ENCODE assay signal across 13 cellular contexts in the genomic region with DNA sequence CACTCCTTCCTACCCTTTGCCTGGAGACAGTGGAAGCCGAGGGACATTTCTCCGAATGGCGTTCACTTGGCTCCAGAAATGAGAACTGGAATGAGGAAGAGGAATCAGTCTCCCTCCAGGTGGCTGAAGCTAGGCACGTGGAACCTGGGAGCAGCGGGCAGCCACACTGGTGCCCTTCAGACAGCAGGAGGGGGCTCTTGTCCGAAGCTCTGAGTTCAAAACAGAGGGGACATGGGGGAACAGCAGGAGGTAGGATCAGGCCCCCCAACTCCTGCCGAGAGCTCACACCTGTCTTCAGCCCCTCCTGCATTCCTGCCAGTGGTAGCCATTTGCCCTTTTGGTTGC. TPM values are rescaled to one million over a fixed set of nuclear protein-coding genes. Genes with fewer than 3 reads are reported as not detected.
DNase-seq lines count a peak whose midpoint lies in the region; ATAC-seq, FAIRE-seq and TF ChIP-seq lines count a peak whose summit lies in the region.
"Had no signal": no experiment of that assay in that cellular context is flagged by ENCODE, and none has a peak within 500 bp of the region (broad histone marks: within the 10 kb centered on the region; RNA-seq: fewer than 3 reads in every experiment).

No MANE protein-coding gene starts in this region.

- H3K36me3 ChIP-seq in CD4-positive, CD25-positive, alpha-beta regulatory T cell (ENCODE audit: control insufficient read depth, insufficient read depth, low read length): no peaks in the 10 kb centered on the region
- H3K36me3 ChIP-seq in HUES48 (ENCODE audit: control insufficient read depth, insufficient read depth, low read length) (no peaks in the 10 kb centered on the region), mammary epithelial cell (ENCODE audit: insufficient read depth, low read length) (no peaks in the 10 kb centered on the region)
- H3K36me3 ChIP-seq: esophagus squamous epithelium had no signal

- no peak for FAIRE-seq in GM12892 (lab: Jason Lieb, UNC)

- H3K4me1 ChIP-seq in CD4-positive, CD25-positive, alpha-beta regulatory T cell (ENCODE audit: control insufficient read depth, insufficient read depth, low read length, poor library complexity, severe bottlenecking): peaks cover 27% of the 10 kb centered on the region
- H3K4me1 ChIP-seq in HUES48 (ENCODE audit: control insufficient read depth, insufficient read depth, low read length) (peaks cover 42% of the 10 kb centered on the region), mammary epithelial cell (ENCODE audit: insufficient read depth, low read length) (peaks cover 4% of the 10 kb centered on the region)

- H3K9me3 ChIP-seq in CD4-positive, CD25-positive, alpha-beta regulatory T cell (ENCODE audit: control insufficient read depth in 2 of 2, low read length in 2 of 2): no peaks in the 10 kb centered on the region
- no peaks in the 10 kb centered on the region for H3K9me3 ChIP-seq in HUES48 (ENCODE audit: control insufficient read depth, insufficient read depth, low read length)
- H3K9me3 ChIP-seq in mammary epithelial cell (replicated peaks; ENCODE audit: insufficient read depth, low read length): no peaks in the 10 kb centered on the region
- H3K9me3 ChIP-seq: esophagus squamous epithelium had no signal

- H3K79me2 ChIP-seq in mammary epithelial cell (ENCODE audit: insufficient read depth, low read length): no peaks in the 10 kb centered on the region

- H3K4me1 Mint-ChIP-seq in CD4-positive, CD25-positive, alpha-beta regulatory T cell: peaks cover 0 to 49% (median 24%) of the 10 kb centered on the region in 4 donors
- H3K4me1 Mint-ChIP-seq in naive thymus-derived CD8-positive, alpha-beta T cell: peaks cover 12 to 44% (median 37%) of the 10 kb centered on the region in 4 donors

- no peaks in the 10 kb centered on the region for H3K36me3 Mint-ChIP-seq in CD4-positive, CD25-positive, alpha-beta regulatory T cell
- no peaks in the 10 kb centered on the region for H3K36me3 Mint-ChIP-seq in naive thymus-derived CD8-positive, alpha-beta T cell

- ATAC-seq in CD4-positive, CD25-positive, alpha-beta regulatory T cell (ENCODE audit: low read depth in 2 of 2): no peak
- no peak for ATAC-seq in naive thymus-derived CD8-positive, alpha-beta T cell

- POLR2A ChIA-PET in naive thymus-derived CD8-positive, alpha-beta T cell (lab: Charles Lee): interaction anchor here (0.9 to 1.6 kb wide), 2 partner anchors 9 to 11 kb away, joined by 3 to 4 read pairs; no protein-coding TSS in a partner anchor

- intact Hi-C loops in mammary epithelial cell (cut with micrococcal nuclease): loop anchor here (5.0 kb wide), 1 partner anchor 149 kb away; no protein-coding TSS in a partner anchor

- no peak for DNase-seq in CD4-positive, CD25-positive, alpha-beta regulatory T cell
- no peak for DNase-seq in mammary epithelial cell
- no peak for DNase-seq in naive thymus-derived CD8-positive, alpha-beta T cell
- DNase-seq in central memory CD4-positive, alpha-beta T cell: no peak
- no peak for DNase-seq in hepatic stellate cell (ENCODE audit: low spot score)
- DNase-seq in 8988T: no peak
- DNase-seq in GM12892 (ENCODE audit: insufficient read length): no peak
- DNase-seq: activated effector memory CD4-positive, alpha-beta T cell treated with Interleukin-2 at 50 U/mL for 16 hours; esophagus squamous epithelium; midbrain; NCI-H2107 had no signal

- H3K4me3 Mint-ChIP-seq in CD4-positive, CD25-positive, alpha-beta regulatory T cell: peak overlapping the region in 2 of 4 donors; percentile 17 to 48
- peak overlapping the region in 7 of 10 donors; percentile 42 to 72 (median 65) for H3K4me3 Mint-ChIP-seq in naive thymus-derived CD8-positive, alpha-beta T cell
- H3K4me3 Mint-ChIP-seq: stimulated activated naive CD8-positive, alpha-beta T cell treated with anti-CD3 and anti-CD28 coated beads, Interleukin-15, Interleukin-2, amounts not matched to agents 100 ng/mL and 50 ng/mL, for 24 hours had no signal

- H3K27ac ChIP-seq in CD4-positive, CD25-positive, alpha-beta regulatory T cell (ENCODE audit: insufficient read depth, low read length, poor library complexity, severe bottlenecking): no peak overlapping the region
- H3K27ac ChIP-seq in HUES48 (ENCODE audit: low read depth, low read length): peak overlapping the region; percentile 72
- no peak overlapping the region for H3K27ac ChIP-seq in mammary epithelial cell (ENCODE audit: insufficient read depth, low read depth, low read length)
- H3K27ac ChIP-seq: esophagus squamous epithelium had no signal

- no TSS peak for BruUV-seq in mammary epithelial cell (replicated peaks; lab: Mats Ljungman, UMichigan)

- no peak for TF ChIP-seq POLR2A in GM12892 (IDR thresholded peaks at IDR 0.05; ENCODE audit: low read depth, low read length)

- in situ Hi-C loops in mammary epithelial cell (cut with MboI; ENCODE audit: low sequenced_read_pairs in 2 of 2): loop anchor here in 1 of 2 donors (25.0 kb wide), 1 partner anchor 161 kb away; no protein-coding TSS in a partner anchor

- 32% methylated on average over 5 of the region's 7 CpGs for WGBS in mammary epithelial cell (ENCODE audit: low coverage, missing lambda C conversion rate)

- TF ChIP-seq CTCF in mammary epithelial cell (conservative IDR thresholded peaks at IDR 0.05 in 1 of 2, IDR thresholded peaks at IDR 0.05 in 1 of 2; ENCODE audit: extremely low read depth in 1 of 2, insufficient read depth in 1 of 2, low read depth in 1 of 2, low read length in 2 of 2): no peak

- dilution Hi-C loops in mammary epithelial cell (cut with HindIII; ENCODE audit: low sequenced_read_pairs): no loop called here

- peak overlapping the region; percentile 48 to 97 (median 92) for H3K27ac Mint-ChIP-seq in CD4-positive, CD25-positive, alpha-beta regulatory T cell
- H3K27ac Mint-ChIP-seq in naive thymus-derived CD8-positive, alpha-beta T cell: peak overlapping the region in 8 of 10 donors; percentile 84 to 97 (median 94)
- H3K27ac Mint-ChIP-seq: stimulated activated naive CD8-positive, alpha-beta T cell treated with anti-CD3 and anti-CD28 coated beads, Interleukin-15, Interleukin-2, amounts not matched to agents 100 ng/mL and 50 ng/mL, for 24 hours had no signal

- H3K9ac ChIP-seq in HUES48 (ENCODE audit: low read depth, low read length) (no peak overlapping the region), mammary epithelial cell (ENCODE audit: insufficient read depth, low read length) (peak overlapping the region; percentile 39)

- H3K27me3 ChIP-seq in CD4-positive, CD25-positive, alpha-beta regulatory T cell (ENCODE audit: control insufficient read depth, insufficient read depth, low read length): peaks cover 2% of the 10 kb centered on the region
- H3K27me3 ChIP-seq in HUES48 (ENCODE audit: control insufficient read depth, insufficient read depth, low read length) (0 out of 2 replicates have a peak, but pooled peaks cover 9% of the 10 kb centered on the region), mammary epithelial cell (ENCODE audit: insufficient read depth, low read length) (peaks cover 6% of the 10 kb centered on the region)

- peak overlapping the region; percentile 66 for H2AFZ ChIP-seq in mammary epithelial cell (ENCODE audit: low read depth, low read length)

- peaks cover 22% of the 10 kb centered on the region for H3K27me3 Mint-ChIP-seq in CD4-positive, CD25-positive, alpha-beta regulatory T cell
- peaks cover 0 to 2% (median 0%) of the 10 kb centered on the region in 5 donors for H3K27me3 Mint-ChIP-seq in naive thymus-derived CD8-positive, alpha-beta T cell
- H3K27me3 Mint-ChIP-seq: stimulated activated naive CD8-positive, alpha-beta T cell treated with anti-CD3 and anti-CD28 coated beads, Interleukin-15, Interleukin-2, amounts not matched to agents 100 ng/mL and 50 ng/mL, for 24 hours had no signal

- H3K9me3 Mint-ChIP-seq in CD4-positive, CD25-positive, alpha-beta regulatory T cell: peaks cover 0 to 1% (median 0%) of the 10 kb centered on the region in 7 donors
- no peaks in the 10 kb centered on the region for H3K9me3 Mint-ChIP-seq in naive thymus-derived CD8-positive, alpha-beta T cell
- H3K9me3 Mint-ChIP-seq: stimulated activated naive CD8-positive, alpha-beta T cell treated with anti-CD3 and anti-CD28 coated beads, Interleukin-15, Interleukin-2, amounts not matched to agents 100 ng/mL and 50 ng/mL, for 24 hours had no signal

- H3K4me3 ChIP-seq in CD4-positive, CD25-positive, alpha-beta regulatory T cell (ENCODE audit: low read depth, low read length): no peak overlapping the region
- H3K4me3 ChIP-seq in HUES48 (ENCODE audit: low read depth, low read length) (no peak overlapping the region), mammary epithelial cell (replicated peaks in 1 of 3; ENCODE audit: insufficient read depth in 1 of 3, low read depth in 2 of 3, low read length in 3 of 3) (peak overlapping the region in 1 of 3 experiments; percentile 17)

- CTCF ChIA-PET in mammary epithelial cell (lab: Charles Lee; ENCODE audit: low non-redundant PET): no interaction called here

- H3K4me2 ChIP-seq in mammary epithelial cell (ENCODE audit: insufficient read depth, low read depth, low read length): peak overlapping the region; percentile 17

- no peaks in the 10 kb centered on the region for H4K20me1 ChIP-seq in mammary epithelial cell (ENCODE audit: insufficient read depth, low read length)

RNA-seq across cellular contexts. Expression of a gene that starts 41.5 kb away (rescaled TPM):
- total RNA-seq in CD4-positive, CD25-positive, alpha-beta regulatory T cell: not detected
- not detected for polyA plus RNA-seq in CD4-positive, CD25-positive, alpha-beta regulatory T cell
- total RNA-seq in mammary epithelial cell: not detected
- not detected for polyA plus RNA-seq in mammary epithelial cell
- polyA minus RNA-seq in mammary epithelial cell: not detected
- not detected for total RNA-seq in naive thymus-derived CD8-positive, alpha-beta T cell
- not detected for polyA plus RNA-seq in naive thymus-derived CD8-positive, alpha-beta T cell
- polyA plus RNA-seq in GM12892 (2012; ENCODE audit: missing spikeins): not detected

RNA-seq across cellular contexts. Expression of a gene that starts 58.8 kb away (rescaled TPM):
- total RNA-seq in CD4-positive, CD25-positive, alpha-beta regulatory T cell: 2.7 TPM
- polyA plus RNA-seq in CD4-positive, CD25-positive, alpha-beta regulatory T cell: 10 to 100 TPM in 1 of 4 donors, 1 to 10 TPM in 3; 2.8 to 11.5 (median 7.5) TPM
- 10 to 100 TPM in 1 of 2 donors, under 1 TPM in 1; 0.83 to 44.8 TPM for total RNA-seq in mammary epithelial cell
- polyA plus RNA-seq in mammary epithelial cell: 52.0 TPM
- 33.8 TPM for polyA minus RNA-seq in mammary epithelial cell
- under 1 TPM in 1 of 2 experiments, not detected in 1; 0.30 TPM for total RNA-seq in naive thymus-derived CD8-positive, alpha-beta T cell
- not detected for polyA plus RNA-seq in naive thymus-derived CD8-positive, alpha-beta T cell
- polyA plus RNA-seq in GM12892 (2012; ENCODE audit: missing spikeins): 22.0 TPM
